Comparison of ENCODE assay signal across 12 cellular contexts in the genomic region with DNA sequence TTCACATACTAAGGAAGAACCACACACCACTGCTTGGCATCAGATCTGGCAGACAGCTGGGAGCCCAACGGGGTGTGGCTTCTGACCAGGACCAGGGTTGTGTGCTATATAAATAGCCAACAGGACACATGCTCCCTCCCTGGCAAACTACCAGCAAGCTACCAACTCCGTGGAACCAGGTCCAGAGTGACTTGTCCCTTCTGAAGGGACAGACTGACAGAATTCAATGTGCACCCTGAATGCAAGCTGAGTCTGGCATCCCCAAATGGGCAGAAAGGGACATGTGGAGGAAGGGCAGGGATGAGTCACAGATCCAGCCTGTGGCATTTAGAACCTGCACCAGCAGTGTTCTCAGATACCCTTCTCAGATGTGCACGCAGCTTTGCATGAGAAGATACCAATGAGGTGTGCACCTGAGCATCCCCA.
DNase-seq lines count a peak whose midpoint lies in the region; ATAC-seq and FAIRE-seq lines count a peak whose summit lies in the region.
"Had no signal": no experiment of that assay in that cellular context is flagged by ENCODE, and none has a peak within 500 bp of the region (broad histone marks: within the 10 kb centered on the region; RNA-seq: fewer than 3 reads in every experiment).

No MANE protein-coding gene starts in this region.

- no peaks in the 10 kb centered on the region for H3K36me3 ChIP-seq in Karpas-422 (ENCODE audit: insufficient read depth, low read length)
- H3K36me3 ChIP-seq in adipocyte (ENCODE audit: control insufficient read depth, insufficient read depth, low read length, severe bottlenecking), result no peaks in the 10 kb centered on the region
- no peaks in the 10 kb centered on the region for H3K36me3 ChIP-seq in small intestine (ENCODE audit: control insufficient read depth in 2 of 2, insufficient read depth in 2 of 2, low read length in 2 of 2)
- H3K36me3 ChIP-seq: thoracic aorta had no signal

- no peak overlapping the region for H3K4me2 ChIP-seq in Karpas-422 (ENCODE audit: low read depth, low read length, poor library complexity, severe bottlenecking)

- DNase-seq in Karpas-422, result no peak
- peak; percentile 29 for DNase-seq in adipocyte (ENCODE audit: low read depth)
- DNase-seq in hepatic stellate cell (ENCODE audit: low spot score), result peak; percentile 42
- peak; percentile 46 for DNase-seq in small intestine
- no peak for DNase-seq in COLO829 (ENCODE audit: low spot score)
- DNase-seq in NCI-H1048 (lab: John Stamatoyannopoulos, UW), result no peak
- no peak for DNase-seq in HCEC 1CT
- DNase-seq: activated naive CD4-positive, alpha-beta T cell treated with anti-CD3 and anti-CD28 coated beads, Interleukin-2, amount 10 ng/mL, durations not matched to agents 7 days and 5 days had no signal

- H2AFZ ChIP-seq in Karpas-422 (ENCODE audit: low read length), result no peak overlapping the region

- H3K4me3 ChIP-seq in Karpas-422 (ENCODE audit: low read length) (no peak overlapping the region), adipocyte (ENCODE audit: low read length) (no peak overlapping the region), small intestine (ENCODE audit: low read depth in 1 of 2, low read length in 2 of 2) (no peak overlapping the region)
- H3K4me3 ChIP-seq: skin epidermis, thoracic aorta had no signal

- H3K27me3 ChIP-seq in Karpas-422 (ENCODE audit: low read length) (no peaks in the 10 kb centered on the region), adipocyte (replicated peaks; ENCODE audit: control insufficient read depth, insufficient read depth, low read length) (no peaks in the 10 kb centered on the region), small intestine (ENCODE audit: control insufficient read depth in 2 of 2, insufficient read depth in 2 of 2, low read length in 2 of 2) (no peaks in the 10 kb centered on the region)

- H3K27ac ChIP-seq in Karpas-422 (ENCODE audit: low read length) (peak overlapping the region; percentile 14; the same call in 1 of the 2 replicates), small intestine (ENCODE audit: low read depth in 1 of 2, low read length in 1 of 2) (no peak overlapping the region)
- H3K27ac ChIP-seq: skin epidermis, thoracic aorta had no signal

- H3K9ac ChIP-seq in Karpas-422 (ENCODE audit: low read length) (no peak overlapping the region), adipocyte (ENCODE audit: low read length) (no peak overlapping the region)

- no peak for ATAC-seq in HG03469 (IDR thresholded peaks at IDR 0.05; ENCODE audit: unreplicated experiment)

- no peak for FAIRE-seq in small intestine (lab: Jason Lieb, UNC)
- FAIRE-seq: TTC549 had no signal

- peaks cover 37% of the 10 kb centered on the region for H4K20me1 ChIP-seq in Karpas-422 (ENCODE audit: insufficient read depth, low read depth, low read length)

- no peaks in the 10 kb centered on the region for H3K9me2 ChIP-seq in Karpas-422 (replicated peaks; ENCODE audit: insufficient read depth, low read length)

- WGBS in small intestine, 3 donors, result 54 to 62% (median 56%) methylated on average over 3 of the region's 3 CpGs

- peaks cover 86% of the 10 kb centered on the region for H3K79me2 ChIP-seq in Karpas-422 (ENCODE audit: low read length)

- H3K4me1 ChIP-seq in Karpas-422 (ENCODE audit: low read length) (peaks cover 51% of the 10 kb centered on the region), adipocyte (ENCODE audit: control insufficient read depth, insufficient read depth, low read length) (peaks cover 4% of the 10 kb centered on the region), small intestine (ENCODE audit: control insufficient read depth in 2 of 2, insufficient read depth in 1 of 2, low read depth in 1 of 2, low read length in 1 of 2) (no peaks in the 10 kb centered on the region)

- no peaks in the 10 kb centered on the region for H3K9me3 ChIP-seq in Karpas-422 (ENCODE audit: low read length)
- H3K9me3 ChIP-seq in adipocyte (ENCODE audit: control insufficient read depth, low read length), result no peaks in the 10 kb centered on the region
- H3K9me3 ChIP-seq in small intestine (ENCODE audit: control insufficient read depth, low read depth), result no peaks in the 10 kb centered on the region
- H3K9me3 ChIP-seq: thoracic aorta had no signal

Comparison
In these comparisons a context has a peak if more than half of its experiments do, and no peak if none do; other contexts are left out.
1. DNase-seq: peak in adipocyte (single experiment), hepatic stellate cell (single experiment) and small intestine (single experiment); none in Karpas-422 (single experiment), COLO829 (single experiment), NCI-H1048 (single experiment) and HCEC 1CT (single experiment).